In genomic region chr12:87836190-87836589, GRCh38 we compare ENCODE assay signal across 24 cellular contexts.
"Had no signal": no experiment of that assay in that cellular context is flagged by ENCODE, and none has a peak within 500 bp of the region (broad histone marks: within the 10 kb centered on the region; RNA-seq: fewer than 3 reads in every experiment).

No MANE protein-coding gene starts in this region.

- H3K9me3 Mint-ChIP-seq: activated CD4-positive, alpha-beta memory T cell treated with anti-CD3 and anti-CD28 coated beads for 36 hours; activated naive CD8-positive, alpha-beta T cell treated with anti-CD3 and anti-CD28 coated beads, Interleukin-2, amount 50 U/mL, for 24 hours; activated T-cell treated with anti-CD3 and anti-CD28 coated beads, Interleukin-2, amount 50 U/mL, for 4 hours; T-helper 1 cell treated with Interleukin-12 subunit alpha and Interleukin-12 subunit beta and Interleukin-4 antibody, amounts not matched to agents 30 μg/mL and 1 μg/mL, for 36 hours had no signal

- H3K36me3 ChIP-seq: breast epithelium had no signal

- H3K27ac ChIP-seq: breast epithelium, coronary artery had no signal

- H3K27ac Mint-ChIP-seq: activated CD4-positive, alpha-beta memory T cell treated with anti-CD3 and anti-CD28 coated beads for 36 hours; activated naive CD4-positive, alpha-beta T cell treated with anti-CD3 and anti-CD28 coated beads, Interleukin-2, amount 50 U/mL, for 72 hours; activated naive CD8-positive, alpha-beta T cell treated with anti-CD3 and anti-CD28 coated beads, Interleukin-2, amount 50 U/mL, for 24 hours; T-helper 1 cell treated with Interleukin-12 subunit alpha and Interleukin-12 subunit beta and Interleukin-4 antibody, amounts not matched to agents 30 μg/mL and 1 μg/mL, for 36 hours; WTC11 had no signal

- H3K9me3 ChIP-seq: breast epithelium had no signal

- H3K4me3 ChIP-seq: breast epithelium, coronary artery had no signal

- H3K27me3 ChIP-seq: breast epithelium had no signal

- H3K4me1 ChIP-seq: breast epithelium had no signal

- DNase-seq: activated CD4-positive, alpha-beta memory T cell treated with anti-CD3 and anti-CD28 coated beads for 36 hours; activated CD4-positive, alpha-beta T cell treated with anti-CD3 and anti-CD28 coated beads for 48 hours; activated CD4-positive, CD25-positive, alpha-beta regulatory T cell treated with anti-CD3 and anti-CD28 coated beads, Interleukin-2, amount 50 U/mL, for 72 hours; activated CD8-positive, alpha-beta memory T cell treated with anti-CD3 and anti-CD28 coated beads for 24 hours; activated effector memory CD4-positive, alpha-beta T cell treated with anti-CD3 and anti-CD28 coated beads, Interleukin-2, amount 50 U/mL, for 16 hours; activated naive CD4-positive, alpha-beta T cell treated with Interleukin-2 at 50 U/mL for 16 hours; activated naive CD8-positive, alpha-beta T cell treated with anti-CD3 and anti-CD28 coated beads, Interleukin-2, amount 50 U/mL, for 24 hours; activated T-cell treated with anti-CD3 and anti-CD28 coated beads, Interleukin-2, amount 50 U/mL, for 4 hours; anterior cingulate cortex; central memory CD4-positive, alpha-beta T cell; Kasumi-1; KBM-7; NCI-H1048; NCI-H146; NCI-H187 treated with DMSO at 0.1 percent for 48 hours; NCI-H2081 treated with DMSO at 0.1 percent for 48 hours; NCI-H226; NCI-H69 had no signal

- H3K27me3 Mint-ChIP-seq: activated CD4-positive, alpha-beta memory T cell treated with anti-CD3 and anti-CD28 coated beads for 36 hours; activated naive CD8-positive, alpha-beta T cell treated with anti-CD3 and anti-CD28 coated beads, Interleukin-2, amount 50 U/mL, for 24 hours had no signal

- H3K36me3 Mint-ChIP-seq: activated CD4-positive, alpha-beta memory T cell treated with anti-CD3 and anti-CD28 coated beads for 36 hours; activated naive CD4-positive, alpha-beta T cell treated with anti-CD3 and anti-CD28 coated beads, Interleukin-2, amount 50 U/mL, for 72 hours; WTC11 had no signal

- H3K4me1 Mint-ChIP-seq: activated naive CD8-positive, alpha-beta T cell treated with anti-CD3 and anti-CD28 coated beads, Interleukin-2, amount 50 U/mL, for 24 hours had no signal

- H3K4me3 Mint-ChIP-seq: activated CD4-positive, alpha-beta memory T cell treated with anti-CD3 and anti-CD28 coated beads for 36 hours; activated naive CD8-positive, alpha-beta T cell treated with anti-CD3 and anti-CD28 coated beads, Interleukin-2, amount 50 U/mL, for 24 hours; activated T-cell treated with anti-CD3 and anti-CD28 coated beads, Interleukin-2, amount 50 U/mL, for 4 hours; T-helper 1 cell treated with Interleukin-12 subunit alpha and Interleukin-12 subunit beta and Interleukin-4 antibody, amounts not matched to agents 30 μg/mL and 1 μg/mL, for 36 hours; WTC11 had no signal

- ATAC-seq: activated naive CD4-positive, alpha-beta T cell treated with anti-CD3 and anti-CD28 coated beads, Interleukin-2, amount 50 U/mL, for 72 hours; activated naive CD8-positive, alpha-beta T cell treated with anti-CD3 and anti-CD28 coated beads, Interleukin-2, amount 50 U/mL, for 24 hours; activated T-cell treated with anti-CD3 and anti-CD28 coated beads, Interleukin-2, amount 50 U/mL, for 4 hours; Right ventricle myocardium inferior; WTC11 had no signal
